16 cellular contexts compared by ENCODE assay signal in the genomic region with DNA sequence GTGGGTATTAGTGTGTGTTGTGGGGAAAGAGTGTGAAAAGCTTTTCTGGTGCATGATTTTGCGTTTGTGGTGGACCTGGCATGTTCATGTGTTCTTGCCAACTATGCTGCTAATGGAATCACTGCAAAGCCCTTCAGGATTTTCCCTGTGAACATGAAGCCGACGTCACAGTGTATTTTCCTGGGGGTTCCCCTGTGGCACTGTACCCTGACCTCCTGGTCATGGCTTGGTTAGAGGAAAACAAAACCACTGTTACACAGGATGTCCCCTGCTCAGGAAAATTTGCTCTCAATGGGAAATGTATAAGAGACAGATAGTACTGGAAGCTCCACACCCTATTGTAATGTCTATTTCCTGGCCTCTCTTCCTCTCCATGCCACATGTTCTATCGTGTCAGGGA. TPM values are rescaled to one million over a fixed set of nuclear protein-coding genes. Genes with fewer than 3 reads are reported as not detected.
DNase-seq lines count a peak whose midpoint lies in the region; ATAC-seq and TF ChIP-seq lines count a peak whose summit lies in the region.
"Had no signal": no experiment of that assay in that cellular context is flagged by ENCODE, and none has a peak within 500 bp of the region (broad histone marks: within the 10 kb centered on the region; RNA-seq: fewer than 3 reads in every experiment).

No MANE protein-coding gene starts in this region.

- H3K4me1 Mint-ChIP-seq in stimulated activated memory B cell treated with anti-CD40 and anti-IgM and Interleukin-4, amounts not matched to agents 10 μg/mL and 1 μg/mL and 100 μg/mL, for 72 hours = no peaks in the 10 kb centered on the region
- peaks cover 5% of the 10 kb centered on the region; the same call in 1 of the 2 replicates for H3K4me1 Mint-ChIP-seq in WTC11

- H3K9ac ChIP-seq in mammary epithelial cell (ENCODE audit: insufficient read depth, low read length) = no peak overlapping the region

- no peaks in the 10 kb centered on the region for H3K79me2 ChIP-seq in OCI-LY7 (ENCODE audit: insufficient read depth, low read depth, low read length)
- H3K79me2 ChIP-seq in mammary epithelial cell (ENCODE audit: insufficient read depth, low read length) = no peaks in the 10 kb centered on the region
- peaks cover 3% of the 10 kb centered on the region for H3K79me2 ChIP-seq in hepatocyte

- H2AFZ ChIP-seq in OCI-LY7 (ENCODE audit: low read length) = peak overlapping the region; percentile 8; the same call in 1 of the 2 replicates
- H2AFZ ChIP-seq in mammary epithelial cell (ENCODE audit: low read depth, low read length) = peak overlapping the region; percentile 24
- H2AFZ ChIP-seq in hepatocyte = no peak overlapping the region

- H3K27me3 ChIP-seq in mammary epithelial cell (ENCODE audit: insufficient read depth, low read length) (no peaks in the 10 kb centered on the region), hepatocyte (no peaks in the 10 kb centered on the region)

- peaks cover 9% of the 10 kb centered on the region for H3K27me3 Mint-ChIP-seq in stimulated activated memory B cell treated with anti-CD40 and anti-IgM and Interleukin-4, amounts not matched to agents 10 μg/mL and 1 μg/mL and 100 μg/mL, for 72 hours
- H3K27me3 Mint-ChIP-seq in WTC11 (ENCODE audit: low read depth) = no peaks in the 10 kb centered on the region

- dilution Hi-C loops in mammary epithelial cell (cut with HindIII; ENCODE audit: low sequenced_read_pairs) = loop anchor here (25.0 kb wide), 1 partner anchor 104 kb away; no protein-coding TSS in a partner anchor

- no peaks in the 10 kb centered on the region for H3K9me3 Mint-ChIP-seq in stimulated activated memory B cell treated with anti-CD40 and anti-IgM and Interleukin-4, amounts not matched to agents 10 μg/mL and 1 μg/mL and 100 μg/mL, for 72 hours
- no peaks in the 10 kb centered on the region for H3K9me3 Mint-ChIP-seq in WTC11

- H4K20me1 ChIP-seq in OCI-LY7 (ENCODE audit: insufficient read depth, low read length) (no peaks in the 10 kb centered on the region), mammary epithelial cell (ENCODE audit: insufficient read depth, low read length) (no peaks in the 10 kb centered on the region), hepatocyte (ENCODE audit: insufficient read depth, poor library complexity, severe bottlenecking) (no peaks in the 10 kb centered on the region)

- H3K27ac ChIP-seq in OCI-LY7 (ENCODE audit: low read depth, low read length, poor library complexity, severe bottlenecking) (no peak overlapping the region), mammary epithelial cell (ENCODE audit: insufficient read depth, low read depth, low read length) (no peak overlapping the region), hepatocyte (peak overlapping the region; percentile 5)
- H3K27ac ChIP-seq: C4-2B had no signal

- H3K9me3 ChIP-seq in OCI-LY7 (ENCODE audit: low read length) (no peaks in the 10 kb centered on the region), mammary epithelial cell (replicated peaks; ENCODE audit: insufficient read depth, low read length) (no peaks in the 10 kb centered on the region), hepatocyte (ENCODE audit: low read depth) (no peaks in the 10 kb centered on the region)

- H3K9me2 ChIP-seq in OCI-LY7 (ENCODE audit: insufficient read depth, low read length) (no peaks in the 10 kb centered on the region), hepatocyte (replicated peaks; ENCODE audit: insufficient read depth) (no peaks in the 10 kb centered on the region)

- TF ChIP-seq CTCF in OCI-LY7 (conservative IDR thresholded peaks at IDR 0.05; ENCODE audit: low read length) (no peak), mammary epithelial cell (conservative IDR thresholded peaks at IDR 0.05 in 1 of 2, IDR thresholded peaks at IDR 0.05 in 1 of 2; ENCODE audit: extremely low read depth in 1 of 2, insufficient read depth in 1 of 2, low read depth in 1 of 2, low read length in 2 of 2) (no peak), hepatocyte (IDR thresholded peaks at IDR 0.05; ENCODE audit: poor library complexity) (no peak), WTC11 (IDR thresholded peaks at IDR 0.05) (no peak)

- ATAC-seq in HG02938 (IDR thresholded peaks at IDR 0.05; ENCODE audit: unreplicated experiment) (no peak), WTC11 (no peak)
- ATAC-seq in stimulated activated memory B cell treated with anti-CD40 and anti-IgM and Interleukin-4, amounts not matched to agents 10 μg/mL and 1 μg/mL and 100 μg/mL, for 72 hours = no peak
- ATAC-seq: Panc1 had no signal

- BruUV-seq in OCI-LY7 (replicated peaks; lab: Mats Ljungman, UMichigan) (no TSS peak), mammary epithelial cell (replicated peaks; lab: Mats Ljungman, UMichigan) (no TSS peak)

- DNase-seq in OCI-LY7 (ENCODE audit: low spot score) = no peak
- peak; percentile 48 for DNase-seq in mammary epithelial cell
- DNase-seq in hepatocyte (ENCODE audit: low spot score) = no peak
- DNase-seq in renal cortical epithelial cell (ENCODE audit: low read depth) = peak; percentile 44
- no peak for DNase-seq in NCI-H1694 treated with DMSO at 0.1 percent for 48 hours (lab: John Stamatoyannopoulos, UW)
- DNase-seq in WTC11 (ENCODE audit: low spot score) = no peak
- DNase-seq: GF-D8, GOT3, KBM-7, NCI-H1092, NCI-H524, SHP77 had no signal

- in situ Hi-C loops in mammary epithelial cell (cut with MboI; ENCODE audit: low sequenced_read_pairs in 2 of 2) = no loop called here

- no peak overlapping the region for H3K4me3 ChIP-seq in OCI-LY7 (ENCODE audit: low read depth, low read length, poor library complexity, severe bottlenecking)
- no peak overlapping the region for H3K4me3 ChIP-seq in mammary epithelial cell (replicated peaks in 1 of 3; ENCODE audit: insufficient read depth in 1 of 3, low read depth in 2 of 3, low read length in 3 of 3)
- H3K4me3 ChIP-seq in hepatocyte = no peak overlapping the region

- H3K27ac Mint-ChIP-seq in stimulated activated memory B cell treated with anti-CD40 and anti-IgM and Interleukin-4, amounts not matched to agents 10 μg/mL and 1 μg/mL and 100 μg/mL, for 72 hours = no peak overlapping the region
- H3K27ac Mint-ChIP-seq in WTC11 = no peak overlapping the region

- CTCF ChIA-PET in OCI-LY7 (lab: Charles Lee; ENCODE audit: unreplicated experiment) = no interaction called here
- CTCF ChIA-PET in mammary epithelial cell (lab: Charles Lee; ENCODE audit: low non-redundant PET) = no interaction called here
- CTCF ChIA-PET in WTC11 (lab: Charles Lee) = no interaction called here

- POLR2A ChIA-PET in OCI-LY7 (lab: Charles Lee) = interaction anchor here (0.5 to 1.3 kb wide), 3 partner anchors 22 to 1427 kb away, joined by 3 to 5 read pairs (median 4); no protein-coding TSS in a partner anchor
- POLR2A ChIA-PET in WTC11 (lab: Charles Lee) = no interaction called here

- H3K36me3 ChIP-seq in OCI-LY7 (ENCODE audit: insufficient read depth, low read length) = no peaks in the 10 kb centered on the region
- no peaks in the 10 kb centered on the region for H3K36me3 ChIP-seq in mammary epithelial cell (ENCODE audit: insufficient read depth, low read length)
- H3K36me3 ChIP-seq in hepatocyte (replicated peaks; ENCODE audit: insufficient read depth, low read depth) = no peaks in the 10 kb centered on the region

- no peak overlapping the region for H3K4me3 Mint-ChIP-seq in stimulated activated memory B cell treated with anti-CD40 and anti-IgM and Interleukin-4, amounts not matched to agents 10 μg/mL and 1 μg/mL and 100 μg/mL, for 72 hours
- no peak overlapping the region for H3K4me3 Mint-ChIP-seq in WTC11

- H3K36me3 Mint-ChIP-seq in stimulated activated memory B cell treated with anti-CD40 and anti-IgM and Interleukin-4, amounts not matched to agents 10 μg/mL and 1 μg/mL and 100 μg/mL, for 72 hours = no peaks in the 10 kb centered on the region
- no peaks in the 10 kb centered on the region for H3K36me3 Mint-ChIP-seq in WTC11

- 20% methylated on average over 4 of the region's 4 CpGs for WGBS in mammary epithelial cell (ENCODE audit: low coverage, missing lambda C conversion rate)
- WGBS in hepatocyte (ENCODE audit: low lambda C conversion rate, missing lambda C conversion rate) = 76% methylated on average over 4 of the region's 4 CpGs

- intact Hi-C loops in OCI-LY7 (cut with micrococcal nuclease; ENCODE audit: unreplicated experiment) = no loop called here
- intact Hi-C loops in mammary epithelial cell (cut with micrococcal nuclease) = no loop called here

- H3K4me2 ChIP-seq in OCI-LY7 (ENCODE audit: low read length) (no peak overlapping the region), mammary epithelial cell (ENCODE audit: insufficient read depth, low read depth, low read length) (no peak overlapping the region), hepatocyte (peak overlapping the region; percentile 8)

- H3K4me1 ChIP-seq in OCI-LY7 (ENCODE audit: insufficient read depth, low read length, poor library complexity, severe bottlenecking) = peaks cover 11% of the 10 kb centered on the region
- H3K4me1 ChIP-seq in mammary epithelial cell (ENCODE audit: insufficient read depth, low read length) = peaks cover 13% of the 10 kb centered on the region
- H3K4me1 ChIP-seq in hepatocyte (ENCODE audit: insufficient read depth) = peaks cover 9% of the 10 kb centered on the region

TF ChIP-seq in WTC11, 78 proteins besides CTCF, POLR2A, EP300 and RAD21 (continues in another document):
- TF ChIP-seq FOXK1 (CRISPR knock-in tag; IDR thresholded peaks at IDR 0.05) = no peak

RNA-seq across cellular contexts. Expression of a gene that starts 19.6 kb away (rescaled TPM):
- not detected in 2 replicates for total RNA-seq in OCI-LY7 (2014; rRNA removed; shearing (Covaris generic))
- total RNA-seq in OCI-LY7 (2022) (not detected in 2 replicates), mammary epithelial cell (10 to 100 TPM; 10.0 to 11.5 TPM), hepatocyte (5.2 and 6.6 TPM in 2 replicates), renal cortical epithelial cell (0.17 and 0.30 TPM in 2 replicates), WTC11 (2021) (0.20 to 0.60 TPM (median 0.23 TPM) in 3 replicates)
- polyA plus RNA-seq in mammary epithelial cell (4.0 TPM), hepatocyte (1.1 and 4.1 TPM in 2 replicates)
- polyA minus RNA-seq in mammary epithelial cell = 11.8 TPM

Comparison
In these comparisons a context has a peak if more than half of its experiments do, and no peak if none do; other contexts are left out.
1. DNase-seq: peak in mammary epithelial cell (single experiment) and renal cortical epithelial cell (single experiment); none in OCI-LY7 (single experiment), hepatocyte (single experiment), NCI-H1694 treated with DMSO at 0.1 percent for 48 hours (single experiment) and WTC11 (single experiment).